ENCODE assay signal across 9 cellular contexts in the genomic region with DNA sequence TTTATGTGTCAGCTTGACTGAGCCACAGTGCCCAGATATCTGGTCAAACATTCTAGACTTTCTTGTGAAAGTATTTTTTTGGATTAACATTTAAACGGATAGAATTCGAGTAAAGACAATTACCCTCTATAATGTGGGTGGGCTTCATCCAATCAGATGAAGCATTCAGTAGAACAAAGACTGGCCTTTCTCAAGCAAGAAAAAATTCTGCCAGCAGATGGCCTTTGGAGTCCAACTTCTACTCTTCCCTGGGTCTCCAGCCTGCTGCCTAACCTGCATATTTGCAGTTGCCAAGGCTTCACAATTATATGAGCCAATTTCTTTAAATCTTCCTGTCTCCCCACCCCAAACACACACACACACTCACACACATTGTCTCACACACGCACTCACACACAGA.
DNase-seq lines count a peak whose midpoint lies in the region; ATAC-seq, FAIRE-seq and TF ChIP-seq lines count a peak whose summit lies in the region.
"Had no signal": no experiment of that assay in that cellular context is flagged by ENCODE, and none has a peak within 500 bp of the region (broad histone marks: within the 10 kb centered on the region; RNA-seq: fewer than 3 reads in every experiment).

No MANE protein-coding gene starts in this region.

- in situ Hi-C loops in KBM-7 (cut with MboI; ENCODE audit: low pct_unique_long_range_greater_than_20kb, low sequenced_read_pairs) = no loop called here

- no peak for FAIRE-seq in pancreas (lab: Jason Lieb, UNC)

- intact Hi-C loops in pancreas (cut with DNase I) = loop anchor here in 1 of 3 donors (10.0 kb wide), 1 partner anchor 453 kb away; no protein-coding TSS in a partner anchor

- DNase-seq in ELR (ENCODE audit: low read depth) (peak; percentile 22), KBM-7 (peak; percentile 30), RPMI7951 (ENCODE audit: low read depth) (peak; percentile 41), kidney epithelial cell (ENCODE audit: low read depth) (no peak), pancreas (no peak), NCI-H187 treated with DMSO at 0.1 percent for 48 hours (lab: John Stamatoyannopoulos, UW) (no peak)
- DNase-seq: effector CD4-positive, alpha-beta T cell had no signal

- peaks cover 0 to 2% (median 0%) of the 10 kb centered on the region in 4 donors for H3K9me3 ChIP-seq in pancreas

- 20 to 32% methylated on average over 3 of the region's 3 CpGs for WGBS in pancreas, 2 donors

- H3K36me3 ChIP-seq in kidney epithelial cell (ENCODE audit: control insufficient read depth, insufficient read depth, low read length) (no peaks in the 10 kb centered on the region), pancreas (no peaks in the 10 kb centered on the region)

- H3K27me3 ChIP-seq in kidney epithelial cell (ENCODE audit: control insufficient read depth, insufficient read depth, low read length) (no peaks in the 10 kb centered on the region), pancreas (no peaks in the 10 kb centered on the region)

- H3K27ac ChIP-seq in pancreas = no peak overlapping the region
- H3K27ac ChIP-seq: skin epidermis had no signal

- TF ChIP-seq CTCF in kidney epithelial cell (IDR thresholded peaks at IDR 0.05; ENCODE audit: insufficient read depth, low read length, poor library complexity, severe bottlenecking) (peak; percentile 14), pancreas (IDR thresholded peaks at IDR 0.05) (no peak)

- no peaks in the 10 kb centered on the region for H3K4me1 ChIP-seq in pancreas

- ATAC-seq in HG03159 (IDR thresholded peaks at IDR 0.05; ENCODE audit: unreplicated experiment) (no peak), pancreas (no peak)

- no peak overlapping the region for H3K4me3 ChIP-seq in kidney epithelial cell (ENCODE audit: low read depth, low read length)
- no peak overlapping the region for H3K4me3 ChIP-seq in pancreas
- H3K4me3 ChIP-seq: skin epidermis had no signal

Comparison
In these comparisons a context has a peak if more than half of its experiments do, and no peak if none do; other contexts are left out.
1. DNase-seq: peak in ELR (single experiment), KBM-7 (single experiment) and RPMI7951 (single experiment); none in kidney epithelial cell (single experiment), pancreas (0 of 6) and NCI-H187 treated with DMSO at 0.1 percent for 48 hours (single experiment).